In genomic region chr7:50838675-50839377, GRCh38 we compare ENCODE assay signal across 11 cellular contexts. TPM values are rescaled to one million over a fixed set of nuclear protein-coding genes. Genes with fewer than 3 reads are reported as not detected.
DNase-seq lines count a peak whose midpoint lies in the region; ATAC-seq, FAIRE-seq and TF ChIP-seq lines count a peak whose summit lies in the region.
"Had no signal": no experiment of that assay in that cellular context is flagged by ENCODE, and none has a peak within 500 bp of the region (broad histone marks: within the 10 kb centered on the region; RNA-seq: fewer than 3 reads in every experiment).

No MANE protein-coding gene starts in this region.

- H3K9me2 ChIP-seq in GM23248 (ENCODE audit: insufficient read depth), result no peaks in the 10 kb centered on the region

- TF ChIP-seq POLR2A in adrenal gland (IDR thresholded peaks at IDR 0.05) (no peak), GM12891 (IDR thresholded peaks at IDR 0.05; ENCODE audit: low read depth, low read length) (no peak)

- H3F3A ChIP-seq in GM23248 (ENCODE audit: insufficient read depth), result peaks cover 15% of the 10 kb centered on the region; the same call in 1 of the 2 replicates

- H3K4me3 ChIP-seq in GM23248 (no peak overlapping the region), adrenal gland (no peak overlapping the region)

- H3K36me3 ChIP-seq in GM23248 (ENCODE audit: low read depth) (no peaks in the 10 kb centered on the region), adrenal gland (replicated peaks in 1 of 2) (no peaks in the 10 kb centered on the region)

- H3K4me1 ChIP-seq in GM23248 (ENCODE audit: insufficient read depth), result peaks cover 24% of the 10 kb centered on the region
- peaks cover 0 to 9% of the 10 kb centered on the region in 2 donors for H3K4me1 ChIP-seq in adrenal gland (replicated peaks in 1 of 2)

- no peaks in the 10 kb centered on the region for H3K9me3 ChIP-seq in GM23248 (ENCODE audit: low read depth)
- H3K9me3 ChIP-seq in adrenal gland (replicated peaks in 1 of 3), result no peaks in the 10 kb centered on the region

- H3K27ac ChIP-seq in GM23248 (peak overlapping the region; percentile 65), adrenal gland (peak overlapping the region in 2 of 5 donors; percentile 15 to 61)

- peak; percentile 93 for DNase-seq in GM23248
- peak; percentile 52 to 81 (median 72) for DNase-seq in adrenal gland
- DNase-seq in Right ventricle myocardium superior, result peak; percentile 69
- peak; percentile 90 for DNase-seq in stromal cell of bone marrow (ENCODE audit: low read depth)
- no peak for DNase-seq in germinal center (ENCODE audit: low spot score)
- no peak for DNase-seq in GM12891 (ENCODE audit: insufficient read length, low spot score)
- DNase-seq: activated CD4-positive, alpha-beta T cell treated with anti-CD3 and anti-CD28 coated beads for 4 hours; activated gamma-delta T cell; NCI-H69; small intestine had no signal

- no peak for TF ChIP-seq CTCF in adrenal gland (IDR thresholded peaks at IDR 0.05)

- H2AFZ ChIP-seq in GM23248, result no peak overlapping the region

- 44 to 47% methylated on average over 10 of the region's 10 CpGs for WGBS in GM23248 (ENCODE audit: low coverage in 1 of 2, low lambda C conversion rate in 2 of 2, missing lambda C conversion rate in 2 of 2), 2 experiments
- WGBS in adrenal gland, 4 donors, result 35 to 51% (median 46%) methylated on average over 10 of the region's 10 CpGs

- H3K4me2 ChIP-seq in GM23248 (ENCODE audit: unreplicated experiment), result peak overlapping the region; percentile 5

- H4K20me1 ChIP-seq in GM23248 (ENCODE audit: insufficient read depth), result no peaks in the 10 kb centered on the region

- no peak for FAIRE-seq in GM12891 (lab: Jason Lieb, UNC)
- FAIRE-seq: small intestine had no signal

- ATAC-seq in Right ventricle myocardium superior (ENCODE audit: poor library complexity) (peak; percentile 79), HG03175 (IDR thresholded peaks at IDR 0.05; ENCODE audit: unreplicated experiment) (no peak)

- in situ Hi-C loops in GM23248 (cut with MboI), result no loop called here

- no peaks in the 10 kb centered on the region for H3K79me2 ChIP-seq in GM23248 (ENCODE audit: insufficient read depth)

- intact Hi-C loops in adrenal gland (cut with DNase I), result no loop called here
- intact Hi-C loops in Right ventricle myocardium superior (cut with DNase I), result no loop called here

- H3K27me3 ChIP-seq in GM23248 (replicated peaks; ENCODE audit: insufficient read depth), result no peaks in the 10 kb centered on the region
- no peaks in the 10 kb centered on the region for H3K27me3 ChIP-seq in adrenal gland

- H3K9ac ChIP-seq in GM23248, result peak overlapping the region; percentile 43

TF ChIP-seq in GM12891, 5 proteins besides CTCF, POLR2A, EP300 and RAD21:
- no peak for TF ChIP-seq POLR2AphosphoS5 (IDR thresholded peaks at IDR 0.05; ENCODE audit: low read depth, low read length)
- TF ChIP-seq POU2F2 (IDR thresholded peaks at IDR 0.05; ENCODE audit: low read depth, low read length), result no peak
- no peak for TF ChIP-seq TAF1 (IDR thresholded peaks at IDR 0.05; ENCODE audit: low read depth, low read length)
- no peak for TF ChIP-seq SPI1 (IDR thresholded peaks at IDR 0.05; ENCODE audit: low read depth, low read length)
- TF ChIP-seq PAX5 (IDR thresholded peaks at IDR 0.05; ENCODE audit: insufficient read depth, low read length, severe bottlenecking), result no peak

RNA-seq across cellular contexts. Expression of gene GRB10, which starts 56.1 kb away (rescaled TPM):
- total RNA-seq in GM23248 (2014; rRNA removed; shearing (Covaris generic)), result 24.0 and 25.9 TPM in 2 replicates
- 12.8 and 12.9 TPM in 2 replicates for polyA plus RNA-seq in GM23248 (2016; fragmentation: Nextera tagmentation; extraction: Ambion mirVana)
- total RNA-seq in adrenal gland, result 100 to 1,000 TPM in 2 of 8 donors, 10 to 100 TPM in 6; 63.9 to 158 (median 77.6) TPM
- polyA plus RNA-seq in adrenal gland, result 10 to 100 TPM; 33.5 to 52.0 (median 45.3) TPM
- 32.2 TPM for total RNA-seq in Right ventricle myocardium superior
- polyA plus RNA-seq in GM12891 (2012; ENCODE audit: low read depth, missing spikeins), result 0.10 TPM

Comparison
In these comparisons a context has a peak if more than half of its experiments do, and no peak if none do; other contexts are left out.
1. DNase-seq: peak in GM23248 (single experiment), adrenal gland (7 of 7), Right ventricle myocardium superior (single experiment) and stromal cell of bone marrow (single experiment); none in germinal center (single experiment) and GM12891 (single experiment).